Comparison of ENCODE assay signal across 22 cellular contexts in the genomic region with DNA sequence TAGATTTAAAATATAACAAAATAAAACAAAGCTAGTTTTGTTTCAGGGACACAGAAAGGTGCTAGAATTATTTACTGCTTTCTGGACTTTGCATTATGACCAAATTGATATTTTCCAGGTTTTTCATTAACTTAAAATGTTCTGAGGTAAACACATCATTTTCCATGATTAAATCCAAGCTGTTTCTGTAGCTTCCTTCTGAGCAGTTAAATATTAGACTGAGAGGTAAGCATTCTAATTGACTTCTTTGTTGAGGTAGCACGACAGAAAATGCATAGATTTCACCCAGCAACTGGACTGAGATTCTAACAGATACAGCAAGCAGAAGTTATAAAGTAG.
"Had no signal": no experiment of that assay in that cellular context is flagged by ENCODE, and none has a peak within 500 bp of the region (broad histone marks: within the 10 kb centered on the region; RNA-seq: fewer than 3 reads in every experiment).

No MANE protein-coding gene starts in this region.

- H2AFZ ChIP-seq: PC-9 had no signal

- H3K4me3 ChIP-seq: PC-9, Peyer's patch, SJCRH30 had no signal

- H3K27ac ChIP-seq: HL-60, PC-9, Peyer's patch, SJCRH30 had no signal

- H3K4me2 ChIP-seq: PC-9 had no signal

- DNase-seq: KBM-7, MV-4-11, NCI-H1048, NCI-H1105, NCI-H1436 treated with DMSO at 0.1 percent for 48 hours, NCI-H1694, NCI-H1930, NCI-H2081 treated with DMSO at 0.1 percent for 48 hours, NCI-H2171, NCI-H226, NCI-H446, NCI-H510A, NCI-H524 treated with DMSO at 0.1 percent for 48 hours, NCI-H69, NCI-H774, PC-9, Peyer's patch, SHP77 treated with DMSO at 0.1 percent for 48 hours, SJCRH30 had no signal

- H3K36me3 ChIP-seq: Peyer's patch, SJCRH30 had no signal

- H3K9me3 ChIP-seq: Peyer's patch, SJCRH30 had no signal

- H3K4me1 ChIP-seq: Peyer's patch had no signal

- H3K27me3 ChIP-seq: Peyer's patch, SJCRH30 had no signal

- ATAC-seq: Right ventricle myocardium inferior, SK-N-SH treated with all-trans-retinoic acid at 6 μM for 48 hours had no signal
